ENCODE assay signal across 22 cellular contexts in the genomic region with DNA sequence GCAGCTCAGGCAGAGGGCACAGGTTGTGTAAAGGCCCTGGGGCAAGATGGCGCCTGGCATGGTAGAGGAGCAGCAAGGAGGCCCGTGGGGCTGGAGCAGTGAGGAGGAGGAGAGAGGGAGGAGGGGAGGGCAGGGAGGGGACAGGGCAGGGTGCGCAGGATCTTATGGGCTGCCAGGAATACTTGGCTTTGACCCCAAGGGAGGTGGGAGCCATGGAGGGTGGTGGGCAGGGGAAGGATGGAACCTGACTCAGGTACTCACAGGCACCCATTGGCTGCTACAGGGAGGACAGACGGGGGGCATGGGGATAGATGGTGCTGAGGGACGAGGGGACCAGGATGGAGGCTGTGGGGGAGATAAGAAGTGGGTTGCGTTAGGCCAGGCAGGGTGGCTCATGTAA.
"Had no signal": no experiment of that assay in that cellular context is flagged by ENCODE, and none has a peak within 500 bp of the region (broad histone marks: within the 10 kb centered on the region; RNA-seq: fewer than 3 reads in every experiment).

No MANE protein-coding gene starts in this region.

- DNase-seq: activated CD4-positive, alpha-beta memory T cell treated with anti-CD3 and anti-CD28 coated beads, Interleukin-2, amount 10 ng/mL, durations not matched to agents 7 days and 5 days; activated CD4-positive, alpha-beta T cell treated with anti-CD3 and anti-CD28 coated beads for 4 hours; activated CD8-positive, alpha-beta memory T cell treated with anti-CD3 and anti-CD28 coated beads, Interleukin-2, amount 10 ng/mL, durations not matched to agents 7 days and 5 days; activated naive CD4-positive, alpha-beta T cell treated with anti-CD3 and anti-CD28 coated beads, Interleukin-2, amount 50 U/mL, for 16 hours; adrenal gland; cerebellar nuclear complex; cortex of kidney; effector CD4-positive, alpha-beta T cell; heart right ventricle; left ventricle myocardium inferior; mammary epithelial cell; spleen; stimulated activated CD4-positive, alpha-beta T cell treated with anti-CD3 and anti-CD28 coated beads, Interleukin-4, amount 100 ng/mL, for 4 hours; stimulated activated naive B cell treated with anti-CD40 and anti-IgM and Interleukin-4, amounts not matched to agents 10 μg/mL and 1 μg/mL and 100 μg/mL, for 72 hours; SW 1271 had no signal

- ATAC-seq: activated CD8-positive, alpha-beta memory T cell treated with anti-CD3 and anti-CD28 coated beads, Interleukin-2, amount 10 ng/mL, durations not matched to agents 7 days and 5 days; activated T-helper 17 cell treated with anti-CD3 and anti-CD28 coated beads, Interleukin-2, amount 50 U/mL, for 72 hours; heart right ventricle; stimulated activated naive B cell treated with anti-CD40 and anti-IgM and Interleukin-4, amounts not matched to agents 10 μg/mL and 1 μg/mL and 100 μg/mL, for 72 hours had no signal

- H3K4me3 ChIP-seq: adrenal gland, esophagus muscularis mucosa, left ventricle myocardium inferior had no signal

- H3K27me3 ChIP-seq: adrenal gland, esophagus muscularis mucosa, heart right ventricle, spleen had no signal

- H3K79me2 ChIP-seq: parathyroid adenoma had no signal

- H3K9me3 Mint-ChIP-seq: activated CD4-positive, alpha-beta memory T cell treated with anti-CD3 and anti-CD28 coated beads, Interleukin-2, amount 10 ng/mL, durations not matched to agents 7 days and 5 days; activated T-helper 17 cell treated with anti-CD3 and anti-CD28 coated beads, Interleukin-2, amount 50 U/mL, for 72 hours; stimulated activated naive B cell treated with anti-CD40 and anti-IgM and Interleukin-4, amounts not matched to agents 10 μg/mL and 1 μg/mL and 100 μg/mL, for 72 hours; T-helper 2 cell treated with Interferon-gamma antibody and Interleukin-4, amounts not matched to agents 5 μg/mL and 100 μg/mL, for 36 hours had no signal

- H3K27ac Mint-ChIP-seq: activated CD4-positive, alpha-beta memory T cell treated with anti-CD3 and anti-CD28 coated beads, Interleukin-2, amount 10 ng/mL, durations not matched to agents 7 days and 5 days; activated CD8-positive, alpha-beta memory T cell treated with anti-CD3 and anti-CD28 coated beads, Interleukin-2, amount 10 ng/mL, durations not matched to agents 7 days and 5 days; T-helper 2 cell treated with Interferon-gamma antibody and Interleukin-4, amounts not matched to agents 5 μg/mL and 100 μg/mL, for 36 hours had no signal

- H3K4me3 Mint-ChIP-seq: activated CD4-positive, alpha-beta memory T cell treated with anti-CD3 and anti-CD28 coated beads, Interleukin-2, amount 10 ng/mL, durations not matched to agents 7 days and 5 days; activated CD8-positive, alpha-beta memory T cell treated with anti-CD3 and anti-CD28 coated beads, Interleukin-2, amount 10 ng/mL, durations not matched to agents 7 days and 5 days; activated T-helper 17 cell treated with anti-CD3 and anti-CD28 coated beads, Interleukin-2, amount 50 U/mL, for 72 hours; T-helper 2 cell treated with Interferon-gamma antibody and Interleukin-4, amounts not matched to agents 5 μg/mL and 100 μg/mL, for 36 hours had no signal

- H3K4me1 ChIP-seq: parathyroid adenoma had no signal

- H3K27me3 Mint-ChIP-seq: activated CD4-positive, alpha-beta memory T cell treated with anti-CD3 and anti-CD28 coated beads, Interleukin-2, amount 10 ng/mL, durations not matched to agents 7 days and 5 days; activated CD8-positive, alpha-beta memory T cell treated with anti-CD3 and anti-CD28 coated beads, Interleukin-2, amount 10 ng/mL, durations not matched to agents 7 days and 5 days; activated T-helper 17 cell treated with anti-CD3 and anti-CD28 coated beads, Interleukin-2, amount 50 U/mL, for 72 hours; stimulated activated naive B cell treated with anti-CD40 and anti-IgM and Interleukin-4, amounts not matched to agents 10 μg/mL and 1 μg/mL and 100 μg/mL, for 72 hours had no signal

- H3K27ac ChIP-seq: adrenal gland, left ventricle myocardium inferior, parathyroid adenoma had no signal

- H3K9me3 ChIP-seq: adrenal gland, esophagus muscularis mucosa, heart right ventricle, left ventricle myocardium inferior, spleen had no signal

- H3K36me3 ChIP-seq: adrenal gland, esophagus muscularis mucosa, left ventricle myocardium inferior had no signal

- H3K9ac ChIP-seq: parathyroid adenoma had no signal

- FAIRE-seq: astrocyte, bronchial epithelial cell, TTC549 had no signal

- H2AFZ ChIP-seq: parathyroid adenoma had no signal
